ENCODE assay signal across 31 cellular contexts in the genomic region with DNA sequence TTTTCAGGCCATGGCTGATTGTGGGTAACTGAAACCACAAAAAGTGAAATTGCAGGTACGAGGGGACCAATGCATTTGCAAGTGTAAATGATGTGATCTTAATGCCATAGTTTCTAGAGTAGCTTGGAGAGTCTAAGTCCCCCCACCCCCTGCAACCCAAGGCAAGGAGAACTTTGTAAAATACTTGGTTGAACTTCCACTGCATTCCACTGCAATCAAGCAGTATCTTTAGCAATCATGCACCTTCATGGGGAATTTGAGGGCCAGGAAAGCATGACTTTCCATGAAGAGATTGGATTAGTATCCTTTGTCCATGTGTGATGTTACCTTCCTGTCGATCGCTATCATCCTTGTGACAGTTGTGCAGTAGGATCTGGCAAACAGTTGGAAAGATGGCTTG. TPM values are rescaled to one million over a fixed set of nuclear protein-coding genes. Genes with fewer than 3 reads are reported as not detected.
DNase-seq lines count a peak whose midpoint lies in the region; FAIRE-seq and TF ChIP-seq lines count a peak whose summit lies in the region.
"Had no signal": no experiment of that assay in that cellular context is flagged by ENCODE, and none has a peak within 500 bp of the region (broad histone marks: within the 10 kb centered on the region; RNA-seq: fewer than 3 reads in every experiment).

No MANE protein-coding gene starts in this region.

- H3K9me3 Mint-ChIP-seq in H9 = no peaks in the 10 kb centered on the region; a peak in 1 of 5 replicates
- H3K9me3 Mint-ChIP-seq: CD4-positive, alpha-beta memory T cell; CD4-positive, CD25-positive, alpha-beta regulatory T cell; CD8-positive, alpha-beta memory T cell had no signal

- H2AK5ac ChIP-seq in H9 (ENCODE audit: insufficient read length, low read length) (no peak overlapping the region), H1 (ENCODE audit: low read depth, low read length) (no peak overlapping the region), mesendoderm (ENCODE audit: low read length) (peak overlapping the region; percentile 13)

- H3K4ac ChIP-seq in H9 (ENCODE audit: low read depth, low read length) (no peak overlapping the region), H1 (replicated peaks; ENCODE audit: insufficient read length, low read depth, low read length) (no peak overlapping the region), mesendoderm (ENCODE audit: low read depth, low read length) (no peak overlapping the region)

- H4K20me1 ChIP-seq in H9 (ENCODE audit: control insufficient read depth, insufficient read depth, insufficient read length) (no peaks in the 10 kb centered on the region), H1 (replicated peaks in 1 of 2; ENCODE audit: control insufficient read depth in 1 of 2, insufficient read depth in 2 of 2, low read length in 2 of 2) (no peaks in the 10 kb centered on the region)
- H4K20me1 ChIP-seq: BLaER1 had no signal

- H3K4me2 ChIP-seq in H9 (ENCODE audit: insufficient read depth, insufficient read length, low read length) = no peak overlapping the region
- H3K4me2 ChIP-seq in H1 (ENCODE audit: insufficient read depth in 1 of 2, low read depth in 2 of 2, low read length in 2 of 2) = no peak overlapping the region
- no peak overlapping the region for H3K4me2 ChIP-seq in mesendoderm (ENCODE audit: low read length)
- H3K4me2 ChIP-seq: BLaER1 had no signal

- no peak overlapping the region for H3K14ac ChIP-seq in H9 (ENCODE audit: insufficient read depth, low read length)
- H3K14ac ChIP-seq in H1 (ENCODE audit: insufficient read length) = no peak overlapping the region

- H3K23ac ChIP-seq in H9 (ENCODE audit: insufficient read length, low read depth, low read length) (no peak overlapping the region), H1 (ENCODE audit: insufficient read length) (no peak overlapping the region), mesendoderm (ENCODE audit: low read length) (no peak overlapping the region)

- H2BK15ac ChIP-seq in H9 (ENCODE audit: low read depth, low read length) = no peak overlapping the region
- peak overlapping the region; percentile 96; the same call in 1 of the 2 replicates for H2BK15ac ChIP-seq in H1 (ENCODE audit: low read length)
- H2BK15ac ChIP-seq in mesendoderm (replicated peaks; ENCODE audit: low read depth) = no peak overlapping the region

- no peak overlapping the region for H3K56ac ChIP-seq in H9 (ENCODE audit: insufficient read length, low read depth, low read length)
- no peak overlapping the region for H3K56ac ChIP-seq in H1 (replicated peaks; ENCODE audit: insufficient read length, low read depth, low read length)
- peak overlapping the region; percentile 59 for H3K56ac ChIP-seq in mesendoderm (ENCODE audit: low read length)

- H3K27me3 Mint-ChIP-seq in H9 (ENCODE audit: low read depth) = peaks cover 2% of the 10 kb centered on the region; the same call in 1 of the 2 replicates

- no peaks in the 10 kb centered on the region for H3K9me3 ChIP-seq in H9 (ENCODE audit: control insufficient read depth, low read depth, low read length)
- H3K9me3 ChIP-seq in H1 (ENCODE audit: insufficient read depth in 2 of 2, low read depth in 1 of 2, low read length in 1 of 2) = no peaks in the 10 kb centered on the region
- H3K9me3 ChIP-seq in tibial artery = no peaks in the 10 kb centered on the region
- H3K9me3 ChIP-seq: BE2C, BLaER1 had no signal

- H3K4me3 Mint-ChIP-seq in H9 = no peak overlapping the region
- H3K4me3 Mint-ChIP-seq: CD14-positive monocyte; CD4-positive, alpha-beta memory T cell; CD4-positive, CD25-positive, alpha-beta regulatory T cell; CD8-positive, alpha-beta memory T cell had no signal

- H3K9ac ChIP-seq in H9 (ENCODE audit: extremely low read depth, insufficient read length, low read length) = no peak overlapping the region
- no peak overlapping the region for H3K9ac ChIP-seq in H1 (replicated peaks in 1 of 4; ENCODE audit: extremely low read depth in 1 of 4, low read depth in 3 of 4, low read length in 3 of 4)
- no peak overlapping the region for H3K9ac ChIP-seq in mesendoderm (ENCODE audit: low read length)
- H3K9ac ChIP-seq: BLaER1 had no signal

- no peaks in the 10 kb centered on the region; a peak in 1 of 8 replicates for H3K36me3 ChIP-seq in H1 (ENCODE audit: control insufficient read depth in 2 of 4, insufficient read depth in 4 of 4, low read length in 3 of 4)
- no peaks in the 10 kb centered on the region for H3K36me3 ChIP-seq in mesendoderm (ENCODE audit: control insufficient read depth, insufficient read depth, low read length)
- H3K36me3 ChIP-seq in tibial artery = no peaks in the 10 kb centered on the region
- H3K36me3 ChIP-seq: BE2C, BLaER1 had no signal

- no peak for FAIRE-seq in H1 (lab: Jason Lieb, UNC)
- FAIRE-seq: A204.1, GM12878, GM12892, GM18507, GM19239 had no signal

- no peak overlapping the region for H3K27ac ChIP-seq in H9 (ENCODE audit: insufficient read length, low read depth, low read length)
- no peak overlapping the region for H3K27ac ChIP-seq in H1 (ENCODE audit: low read depth, low read length)
- no peak overlapping the region for H3K27ac ChIP-seq in mesendoderm (ENCODE audit: low read depth, low read length)
- no peak overlapping the region for H3K27ac ChIP-seq in tibial artery
- H3K27ac ChIP-seq: BLaER1 had no signal

- no peaks in the 10 kb centered on the region for H3K79me1 ChIP-seq in H9 (ENCODE audit: insufficient read depth, low read depth, low read length, poor library complexity, severe bottlenecking)
- H3K79me1 ChIP-seq in H1 (ENCODE audit: low read depth, low read length) = no peaks in the 10 kb centered on the region
- no peaks in the 10 kb centered on the region for H3K79me1 ChIP-seq in mesendoderm (ENCODE audit: low read length)

- H3T11ph ChIP-seq in H9 (ENCODE audit: low read length) = peak overlapping the region; percentile 60

- H3K4me3 ChIP-seq in H1 (ENCODE audit: extremely low read depth in 1 of 4, insufficient read depth in 2 of 4, low read depth in 3 of 4, low read length in 4 of 4) (no peak overlapping the region), mesendoderm (ENCODE audit: low read length) (no peak overlapping the region), tibial artery (no peak overlapping the region)
- H3K4me3 ChIP-seq: BLaER1, GM12878 had no signal

- POLR2A ChIA-PET in H1 (lab: Charles Lee; ENCODE audit: partially characterized antibody) = no interaction called here

- no peak for TF ChIP-seq EP300 in H1 (IDR thresholded peaks at IDR 0.05; ENCODE audit: borderline replicate concordance in 1 of 2, low read depth in 2 of 2, low read length in 2 of 2)

- H2BK5ac ChIP-seq in H9 (ENCODE audit: insufficient read length, low read length) = no peak overlapping the region
- no peak overlapping the region for H2BK5ac ChIP-seq in H1 (ENCODE audit: low read depth, low read length)
- H2BK5ac ChIP-seq in mesendoderm (ENCODE audit: low read length) = peak overlapping the region; percentile 88

- no peaks in the 10 kb centered on the region for H3K23me2 ChIP-seq in H9 (ENCODE audit: insufficient read length, low read depth, low read length, poor library complexity, severe bottlenecking)
- H3K23me2 ChIP-seq in H1 (ENCODE audit: low read depth, low read length) = no peaks in the 10 kb centered on the region; the same call in 1 of the 2 replicates

- intact Hi-C loops in tibial artery (cut with DNase I; ENCODE audit: low total_unique reads) = no loop called here

- DNase-seq in H9 = no peak
- DNase-seq in H1 (ENCODE audit: low read depth in 1 of 2, low spot score in 2 of 2) = no peak
- DNase-seq in mesendoderm = peak; percentile 69
- DNase-seq in activated CD4-positive, alpha-beta T cell treated with anti-CD3 and anti-CD28 coated beads for 4 hours = no peak
- DNase-seq in tibial artery = no peak
- DNase-seq: 8988T; ACHN; BE2C; C1 segment of cervical spinal cord; CD4-positive, alpha-beta memory T cell; CD4-positive, CD25-positive, alpha-beta regulatory T cell; CD8-positive, alpha-beta memory T cell; COR-L47; DMS 273 treated with DMSO at 0.1 percent for 48 hours; DMS153; DMS53; DMS79; DND-41; EL; GDM1 had no signal

- CTCF ChIA-PET in H1 (lab: Charles Lee; ENCODE audit: partially characterized antibody) = no interaction called here

- H2BK20ac ChIP-seq in H9 (ENCODE audit: low read depth, low read length, poor library complexity, severe bottlenecking) (no peak overlapping the region), H1 (ENCODE audit: low read length) (peak overlapping the region; percentile 89)

- H3K27me3 ChIP-seq in H9 (ENCODE audit: insufficient read depth, low read length) (no peaks in the 10 kb centered on the region; the same call in 1 of the 2 replicates), H1 (replicated peaks in 1 of 4; ENCODE audit: control insufficient read depth in 3 of 4, extremely low read depth in 1 of 4, insufficient read depth in 3 of 4, low read length in 3 of 4) (no peaks in the 10 kb centered on the region), mesendoderm (ENCODE audit: insufficient read depth, low read length, poor library complexity) (no peaks in the 10 kb centered on the region), tibial artery (no peaks in the 10 kb centered on the region)
- H3K27me3 ChIP-seq: BE2C, BLaER1 had no signal

- no peak overlapping the region for H4K8ac ChIP-seq in H9 (replicated peaks; ENCODE audit: insufficient read length, low read depth, low read length)
- H4K8ac ChIP-seq in H1 (ENCODE audit: extremely low read depth, insufficient read depth, low read length) = no peak overlapping the region
- H4K8ac ChIP-seq in mesendoderm (ENCODE audit: low read depth, low read length) = no peak overlapping the region

- no peak overlapping the region for H2BK120ac ChIP-seq in H9 (ENCODE audit: low read depth, low read length, poor library complexity, severe bottlenecking)
- peak overlapping the region; percentile 44 for H2BK120ac ChIP-seq in H1 (replicated peaks; ENCODE audit: low read depth, low read length)
- H2BK120ac ChIP-seq in mesendoderm (ENCODE audit: low read depth, low read length) = peak overlapping the region; percentile 10

- H3K79me2 ChIP-seq in H9 (ENCODE audit: insufficient read depth, low read length) = no peaks in the 10 kb centered on the region
- no peaks in the 10 kb centered on the region for H3K79me2 ChIP-seq in H1 (ENCODE audit: control insufficient read depth in 1 of 2, insufficient read depth in 2 of 2, low read length in 2 of 2)
- no peaks in the 10 kb centered on the region for H3K79me2 ChIP-seq in mesendoderm (ENCODE audit: control insufficient read depth, insufficient read depth, low read length)

- H3K4me1 ChIP-seq in H9 (ENCODE audit: insufficient read depth, low read length) (peaks cover 8% of the 10 kb centered on the region; the same call in 1 of the 2 replicates), H1 (replicated peaks in 1 of 4; ENCODE audit: control insufficient read depth in 3 of 4, insufficient read depth in 4 of 4, low read length in 3 of 4) (peaks cover 4 to 15% (median 6%) of the 10 kb centered on the region in 4 experiments; a peak in 6 of 7 replicates), mesendoderm (ENCODE audit: control insufficient read depth, low read depth, low read length) (peaks cover 22% of the 10 kb centered on the region), tibial artery (no peaks in the 10 kb centered on the region)
- H3K4me1 ChIP-seq: BE2C had no signal

- no CpG with 5 or more reads among the region's 3 CpGs for WGBS in H9 (ENCODE audit: extremely low coverage, insufficient read length, low lambda C conversion rate)
- 87% methylated on average over 3 of the region's 3 CpGs; no CpG with 5 or more reads in 1 of the 2 experiments for WGBS in H1 (ENCODE audit: extremely low coverage in 1 of 2, insufficient coverage in 1 of 2, insufficient read length in 1 of 2, insufficient replicate concordance in 2 of 2, low coverage in 1 of 2, low lambda C conversion rate in 2 of 2, missing lambda C conversion rate in 1 of 2), 2 experiments
- no CpG with 5 or more reads among the region's 3 CpGs for WGBS in mesendoderm (ENCODE audit: extremely low coverage, insufficient coverage, low lambda C conversion rate)

- H4K91ac ChIP-seq in H9 (ENCODE audit: insufficient read length, low read depth, low read length) (no peak overlapping the region), H1 (replicated peaks; ENCODE audit: insufficient read length, low read length) (no peak overlapping the region)

- H4K5ac ChIP-seq in H9 (ENCODE audit: insufficient read length, low read depth, low read length) (no peak overlapping the region), H1 (ENCODE audit: insufficient read length, low read depth, low read length) (no peak overlapping the region), mesendoderm (ENCODE audit: low read length) (no peak overlapping the region)

- H2BK12ac ChIP-seq in H9 (ENCODE audit: insufficient read length, low read depth, low read length) = no peak overlapping the region
- peak overlapping the region; percentile 21; the same call in 1 of the 2 replicates for H2BK12ac ChIP-seq in H1 (ENCODE audit: low read depth, low read length)

- TF ChIP-seq RAD21 in H1 (IDR thresholded peaks at IDR 0.05 in 1 of 2, conservative IDR thresholded peaks at IDR 0.05 in 1 of 2; ENCODE audit: low read depth in 2 of 2, low read length in 2 of 2) = no peak

- H3K36me3 Mint-ChIP-seq in H9 (ENCODE audit: insufficient read depth in 1 of 3, low read depth in 3 of 3) = no peaks in the 10 kb centered on the region; a peak in 4 of 7 replicates
- H3K36me3 Mint-ChIP-seq: CD14-positive monocyte; CD4-positive, alpha-beta memory T cell had no signal

- H3K4me1 Mint-ChIP-seq in H9 = peaks cover 46 to 48% of the 10 kb centered on the region in 2 experiments
- H3K4me1 Mint-ChIP-seq: CD14-positive monocyte; CD4-positive, alpha-beta memory T cell; CD4-positive, CD25-positive, alpha-beta regulatory T cell; CD8-positive, alpha-beta memory T cell had no signal

- TF ChIP-seq CTCF in H9 (conservative IDR thresholded peaks at IDR 0.05) (no peak), H1 (IDR thresholded peaks at IDR 0.05; ENCODE audit: control extremely low read depth in 1 of 3, insufficient read depth in 1 of 3, low read depth in 1 of 3, low read length in 3 of 3) (no peak), tibial artery (IDR thresholded peaks at IDR 0.05) (no peak)

- H3K18ac ChIP-seq in H9 (ENCODE audit: insufficient read length, low read depth, low read length) (no peak overlapping the region), H1 (ENCODE audit: extremely low read depth, low read length) (0 out of 2 replicates have a peak overlapping the region, but pooled peaks have one; percentile 13), mesendoderm (ENCODE audit: low read length) (peak overlapping the region; percentile 93)

- H2AFZ ChIP-seq in H9 (ENCODE audit: low read length) = no peak overlapping the region
- no peak overlapping the region for H2AFZ ChIP-seq in H1 (ENCODE audit: low read length)

- TF ChIP-seq POLR2A in H1 (IDR thresholded peaks at IDR 0.05; ENCODE audit: control extremely low read depth in 1 of 2, low read depth in 2 of 2, low read length in 2 of 2) = no peak

- no peak overlapping the region; a peak in 1 of 7 replicates for H3K27ac Mint-ChIP-seq in H9
- H3K27ac Mint-ChIP-seq: CD14-positive monocyte; CD4-positive, alpha-beta memory T cell; CD4-positive, CD25-positive, alpha-beta regulatory T cell; CD8-positive, alpha-beta memory T cell had no signal

RNA-seq across cellular contexts. Expression of gene CYP8B1, which starts 11.4 kb away (rescaled TPM):
- total RNA-seq in H9 (2021) = not detected in 2 replicates
- total RNA-seq in H1 (2021; fragmentation: NEBNext Ultra II Directional; extraction: Animal tissue kit (Norgen Biotek cat#: 25700)) = not detected in 2 replicates
- polyA plus RNA-seq in H1 (2011; rRNA removed) = not detected in 2 replicates
- polyA plus RNA-seq in H1 (2011; cell fraction: cytosol; rRNA removed) = not detected
- not detected for polyA plus RNA-seq in H1 (2011; cell fraction: nucleus; rRNA removed)
- polyA plus RNA-seq in H1 (2012, experiment 1 of 2) = not detected in 4 replicates
- not detected for polyA plus RNA-seq in H1 (2012, experiment 2 of 2)
- not detected for polyA plus RNA-seq in H1 (2013, experiment 1 of 2)
- not detected for polyA plus RNA-seq in H1 (2013, experiment 2 of 2)
- polyA minus RNA-seq in H1 (2011; rRNA and poly(A)+ RNA removed) = not detected in 2 replicates
- polyA minus RNA-seq in H1 (2011; cell fraction: cytosol; rRNA and poly(A)+ RNA removed) = not detected
- not detected for polyA minus RNA-seq in H1 (2011; cell fraction: nucleus; rRNA and poly(A)+ RNA removed)
- 0.01 TPM for polyA plus RNA-seq in mesendoderm (2013, experiment 1 of 2)
- not detected for polyA plus RNA-seq in mesendoderm (2013, experiment 2 of 2)
- total RNA-seq: A673; CD4-positive, alpha-beta memory T cell; CD4-positive, CD25-positive, alpha-beta regulatory T cell; CD8-positive, alpha-beta memory T cell; Daoy; G401 had no signal
- polyA plus RNA-seq: AG04450; CD14-positive monocyte; CD4-positive, alpha-beta memory T cell; CD4-positive, CD25-positive, alpha-beta regulatory T cell; CD8-positive, alpha-beta memory T cell; GM12878 had no signal

RNA-seq across cellular contexts. Expression of gene ZNF662, which starts 18.9 kb away (rescaled TPM):
- not detected in 2 replicates for total RNA-seq in H9 (2021)
- total RNA-seq in H1 (2021; fragmentation: NEBNext Ultra II Directional; extraction: Animal tissue kit (Norgen Biotek cat#: 25700)) = not detected in 2 replicates
- polyA plus RNA-seq in H1 (2011; rRNA removed) = 0.03 TPM in 1 of 2 replicates, not detected in the other
- polyA plus RNA-seq in H1 (2011; cell fraction: cytosol; rRNA removed) = 0.12 TPM
- 0.09 TPM for polyA plus RNA-seq in H1 (2011; cell fraction: nucleus; rRNA removed)
- 0.05 to 0.24 TPM in 2 of 4 replicates, not detected in the others for polyA plus RNA-seq in H1 (2012, experiment 1 of 2)
- polyA plus RNA-seq in H1 (2012, experiment 2 of 2) = not detected
- polyA plus RNA-seq in H1 (2013, experiment 1 of 2) = 0.34 TPM
- polyA plus RNA-seq in H1 (2013, experiment 2 of 2) = 0.11 TPM
- 0.12 TPM in 1 of 2 replicates, not detected in the other for polyA minus RNA-seq in H1 (2011; rRNA and poly(A)+ RNA removed)
- not detected for polyA minus RNA-seq in H1 (2011; cell fraction: cytosol; rRNA and poly(A)+ RNA removed)
- not detected for polyA minus RNA-seq in H1 (2011; cell fraction: nucleus; rRNA and poly(A)+ RNA removed)
- 0.10 TPM for polyA plus RNA-seq in mesendoderm (2013, experiment 1 of 2)
- polyA plus RNA-seq in mesendoderm (2013, experiment 2 of 2) = 0.08 TPM
- total RNA-seq: A673, G401, GM12878 had no signal
- polyA plus RNA-seq: CD14-positive monocyte; CD8-positive, alpha-beta memory T cell; GM12878 had no signal
